ENCODE assay signal across 10 cellular contexts in genomic region chr2:172097557-172098131, GRCh38. TPM values are rescaled to one million over a fixed set of nuclear protein-coding genes. Genes with fewer than 3 reads are reported as not detected.
DNase-seq lines count a peak whose midpoint lies in the region; ATAC-seq and TF ChIP-seq lines count a peak whose summit lies in the region.
"Had no signal": no experiment of that assay in that cellular context is flagged by ENCODE, and none has a peak within 500 bp of the region (broad histone marks: within the 10 kb centered on the region; RNA-seq: fewer than 3 reads in every experiment).

No MANE protein-coding gene starts in this region.

- peaks cover 34% of the 10 kb centered on the region for H3K23me2 ChIP-seq in H9 (ENCODE audit: insufficient read length, low read depth, low read length, poor library complexity, severe bottlenecking)

- H3K36me3 ChIP-seq in SK-N-SH (replicated peaks in 1 of 2; ENCODE audit: control insufficient read depth in 1 of 2, insufficient read depth in 2 of 2, low read length in 1 of 2) (no peaks in the 10 kb centered on the region), esophagus muscularis mucosa (no peaks in the 10 kb centered on the region), prostate gland (no peaks in the 10 kb centered on the region)

- H3K4me1 Mint-ChIP-seq in H9 (peaks cover 36 to 55% of the 10 kb centered on the region in 2 experiments), nephron progenitor cell (peaks cover 66% of the 10 kb centered on the region)

- H4K20me1 ChIP-seq in SK-N-SH (ENCODE audit: insufficient read depth) = 0 out of 2 replicates have a peak, but pooled peaks cover 13% of the 10 kb centered on the region
- no peaks in the 10 kb centered on the region for H4K20me1 ChIP-seq in H9 (ENCODE audit: control insufficient read depth, insufficient read depth, insufficient read length)

- H3K4me3 Mint-ChIP-seq in H9 = peak overlapping the region in 1 of 2 experiments; percentile 76; a peak in 3 of 5 replicates
- peak overlapping the region; percentile 83 for H3K4me3 Mint-ChIP-seq in nephron progenitor cell

- no peak overlapping the region for H2BK15ac ChIP-seq in H9 (ENCODE audit: low read depth, low read length)

- CTCF ChIA-PET in SK-N-SH (lab: Yijun Ruan, JAX) = interaction anchor here (1.5 kb wide), 2 partner anchors 11 to 16 kb away, joined by 5 to 9 read pairs; partner anchors contain the start of gene DLX1

- H3K27me3 Mint-ChIP-seq in H9 (ENCODE audit: low read depth) (peaks cover 100% of the 10 kb centered on the region), nephron progenitor cell (ENCODE audit: low read depth, poor library complexity) (peaks cover 96% of the 10 kb centered on the region)

- no peak overlapping the region for H3K56ac ChIP-seq in H9 (ENCODE audit: insufficient read length, low read depth, low read length)

- no peak overlapping the region for H2BK120ac ChIP-seq in H9 (ENCODE audit: low read depth, low read length, poor library complexity, severe bottlenecking)

- WGBS in SK-N-SH (ENCODE audit: low lambda C conversion rate) = 56% methylated on average over 4 of the region's 9 CpGs
- WGBS in H9 (ENCODE audit: extremely low coverage, insufficient read length, low lambda C conversion rate) = no CpG with 5 or more reads among the region's 9 CpGs
- WGBS in esophagus muscularis mucosa = 38% methylated on average over 7 of the region's 9 CpGs
- 25% methylated on average over 9 of the region's 9 CpGs for WGBS in prostate gland

- H3K36me3 Mint-ChIP-seq in H9 (ENCODE audit: insufficient read depth in 1 of 3, low read depth in 3 of 3) (peaks cover 0 to 2% (median 1%) of the 10 kb centered on the region in 3 experiments; a peak in 3 of 7 replicates), nephron progenitor cell (ENCODE audit: low read depth) (no peaks in the 10 kb centered on the region)

- H3K27me3 ChIP-seq in SK-N-SH (ENCODE audit: insufficient read depth) (peaks cover 62% of the 10 kb centered on the region), H9 (ENCODE audit: insufficient read depth, low read length) (peaks cover 86% of the 10 kb centered on the region), esophagus muscularis mucosa (peaks cover 55 to 100% (median 100%) of the 10 kb centered on the region in 4 donors), prostate gland (replicated peaks; ENCODE audit: insufficient read depth) (peaks cover 70% of the 10 kb centered on the region)

- H4K5ac ChIP-seq in H9 (ENCODE audit: insufficient read length, low read depth, low read length) = no peak overlapping the region

- H3K4ac ChIP-seq in H9 (ENCODE audit: low read depth, low read length) = no peak overlapping the region

- H3K79me2 ChIP-seq in SK-N-SH (ENCODE audit: insufficient read depth) (no peaks in the 10 kb centered on the region), H9 (ENCODE audit: insufficient read depth, low read length) (no peaks in the 10 kb centered on the region)

- intact Hi-C loops in esophagus muscularis mucosa (cut with DNase I) (no loop called here), prostate gland (cut with DNase I) (no loop called here)

- H3K27ac Mint-ChIP-seq in H9 (no peak overlapping the region), nephron progenitor cell (no peak overlapping the region)

- H3K9me3 Mint-ChIP-seq in H9 (peaks cover 4 to 6% of the 10 kb centered on the region in 2 experiments; a peak in 3 of 5 replicates), nephron progenitor cell (no peaks in the 10 kb centered on the region)

- no peak overlapping the region for H2BK5ac ChIP-seq in H9 (ENCODE audit: insufficient read length, low read length)

- no peak for ATAC-seq in SK-N-SH treated with all-trans-retinoic acid at 6 μM for 48 hours

- no peaks in the 10 kb centered on the region for H3K9me2 ChIP-seq in SK-N-SH

- no peak for TF ChIP-seq RAD21 in SK-N-SH (IDR thresholded peaks at IDR 0.05; ENCODE audit: low read length)

- TF ChIP-seq EP300 in SK-N-SH (IDR thresholded peaks at IDR 0.05; ENCODE audit: borderline replicate concordance in 1 of 2, low read depth in 1 of 2, low read length in 1 of 2) (no peak), esophagus muscularis mucosa (IDR thresholded peaks at IDR 0.05) (no peak)

- H3K18ac ChIP-seq in H9 (ENCODE audit: insufficient read length, low read depth, low read length) = no peak overlapping the region

- H3K4me1 ChIP-seq in SK-N-SH (ENCODE audit: control insufficient read depth in 1 of 2, insufficient read depth in 2 of 2, low read depth in 1 of 2, low read length in 1 of 2) (peaks cover 22 to 32% of the 10 kb centered on the region in 2 experiments), H9 (ENCODE audit: insufficient read depth, low read length) (no peaks in the 10 kb centered on the region), esophagus muscularis mucosa (peaks cover 74 to 83% (median 81%) of the 10 kb centered on the region in 4 donors), prostate gland (replicated peaks) (peaks cover 17% of the 10 kb centered on the region)

- TF ChIP-seq CTCF in SK-N-SH (IDR thresholded peaks at IDR 0.05) = no peak
- no peak for TF ChIP-seq CTCF in H9 (conservative IDR thresholded peaks at IDR 0.05)
- no peak for TF ChIP-seq CTCF in VCaP (conservative IDR thresholded peaks at IDR 0.05)
- TF ChIP-seq CTCF in nephron progenitor cell (IDR thresholded peaks at IDR 0.05) = no peak
- TF ChIP-seq CTCF in esophagus muscularis mucosa (IDR thresholded peaks at IDR 0.05) = no peak
- no peak for TF ChIP-seq CTCF in prostate gland (IDR thresholded peaks at IDR 0.05)

- H3K4me2 ChIP-seq in SK-N-SH (peak overlapping the region; percentile 90), H9 (ENCODE audit: insufficient read depth, insufficient read length, low read length) (peak overlapping the region; percentile 89)

- peaks cover 24% of the 10 kb centered on the region for H3F3A ChIP-seq in SK-N-SH (replicated peaks; ENCODE audit: insufficient read depth)

- H3K4me3 ChIP-seq in SK-N-SH (ENCODE audit: low read depth in 2 of 2, low read length in 1 of 2) (no peak overlapping the region), esophagus muscularis mucosa (no peak overlapping the region), prostate gland (no peak overlapping the region)

- H3K9me3 ChIP-seq in SK-N-SH (no peaks in the 10 kb centered on the region), H9 (ENCODE audit: control insufficient read depth, low read depth, low read length) (no peaks in the 10 kb centered on the region), esophagus muscularis mucosa (no peaks in the 10 kb centered on the region), prostate gland (no peaks in the 10 kb centered on the region)

- H3T11ph ChIP-seq in H9 (ENCODE audit: low read length) = no peak overlapping the region

- POLR2A ChIA-PET in SK-N-SH (lab: Yijun Ruan, JAX) = no interaction called here

- no peak overlapping the region for H3K14ac ChIP-seq in H9 (ENCODE audit: insufficient read depth, low read length)

- no peaks in the 10 kb centered on the region for H3K79me1 ChIP-seq in H9 (ENCODE audit: insufficient read depth, low read depth, low read length, poor library complexity, severe bottlenecking)

- TF ChIP-seq POLR2A in esophagus muscularis mucosa (IDR thresholded peaks at IDR 0.05; ENCODE audit: low read depth) = no peak
- no peak for TF ChIP-seq POLR2A in prostate gland (IDR thresholded peaks at IDR 0.05)

- no peak overlapping the region for H4K91ac ChIP-seq in H9 (ENCODE audit: insufficient read length, low read depth, low read length)

- H2BK12ac ChIP-seq in H9 (ENCODE audit: insufficient read length, low read depth, low read length) = no peak overlapping the region

- H4K8ac ChIP-seq in H9 (replicated peaks; ENCODE audit: insufficient read length, low read depth, low read length) = no peak overlapping the region

- H3K9ac ChIP-seq in SK-N-SH = no peak overlapping the region
- no peak overlapping the region for H3K9ac ChIP-seq in H9 (ENCODE audit: extremely low read depth, insufficient read length, low read length)

- no peak overlapping the region for H2BK20ac ChIP-seq in H9 (ENCODE audit: low read depth, low read length, poor library complexity, severe bottlenecking)

- peak; percentile 53 for DNase-seq in SK-N-SH
- no peak for DNase-seq in H9
- DNase-seq in nephron progenitor cell = no peak
- DNase-seq in esophagus muscularis mucosa (ENCODE audit: extremely low spot score) = no peak
- no peak for DNase-seq in prostate gland (ENCODE audit: low spot score)
- DNase-seq in GM19240 (ENCODE audit: insufficient read length, low spot score) = no peak
- DNase-seq: effector CD8-positive, alpha-beta T cell; Kasumi-1 had no signal

- H2AFZ ChIP-seq in SK-N-SH (ENCODE audit: low read depth) (peak overlapping the region; percentile 64; the same call in 1 of the 2 replicates), H9 (ENCODE audit: low read length) (no peak overlapping the region)

- H3K23ac ChIP-seq in H9 (ENCODE audit: insufficient read length, low read depth, low read length) = no peak overlapping the region

- H3K27ac ChIP-seq in SK-N-SH (ENCODE audit: low read depth in 2 of 2, low read length in 1 of 2) (no peak overlapping the region), H9 (ENCODE audit: insufficient read length, low read depth, low read length) (no peak overlapping the region), VCaP (peak overlapping the region; percentile 89), esophagus muscularis mucosa (replicated peaks in 1 of 4) (no peak overlapping the region), prostate gland (no peak overlapping the region)

- H2AK5ac ChIP-seq in H9 (ENCODE audit: insufficient read length, low read length) = no peak overlapping the region

TF ChIP-seq in SK-N-SH, 30 proteins besides CTCF, POLR2A, EP300 and RAD21 (continues in another document):
- TF ChIP-seq FOXM1 (IDR thresholded peaks at IDR 0.05; ENCODE audit: low read depth) = no peak
- TF ChIP-seq RCOR1 (IDR thresholded peaks at IDR 0.05; ENCODE audit: low read length) = no peak
- no peak for TF ChIP-seq ELF1 (IDR thresholded peaks at IDR 0.05)
- TF ChIP-seq RFX5 (IDR thresholded peaks at IDR 0.05; ENCODE audit: low read length) = no peak
- TF ChIP-seq GATA2 (CRISPR knock-in tag; IDR thresholded peaks at IDR 0.05) = no peak

TF ChIP-seq in SK-N-SH treated with all-trans-retinoic acid at 6 μM for 48 hours, 23 proteins besides CTCF, POLR2A, EP300 and RAD21 (continues in another document):
- TF ChIP-seq ZNF8 (CRISPR knock-in tag; IDR thresholded peaks at IDR 0.05) = no peak
- no peak for TF ChIP-seq ZNF70 (CRISPR knock-in tag; IDR thresholded peaks at IDR 0.05)
- no peak for TF ChIP-seq ARNTL (CRISPR knock-in tag; IDR thresholded peaks at IDR 0.05; ENCODE audit: borderline replicate concordance, low read depth)

RNA-seq across cellular contexts. Expression of gene DLX2, which starts 5.1 kb away (rescaled TPM):
- polyA plus RNA-seq in SK-N-SH (2012; rRNA removed) = 0.02 TPM in 2 replicates
- polyA plus RNA-seq in SK-N-SH (2012; cell fraction: cytosol; rRNA removed) = 0.03 TPM in 2 replicates
- polyA plus RNA-seq in SK-N-SH (2012; cell fraction: nucleus; rRNA removed) = 0.13 and 0.15 TPM in 2 replicates
- total RNA-seq in H9 (2021) (0.42 TPM in 1 of 2 replicates, not detected in the other), esophagus muscularis mucosa (not detected), prostate gland (under 1 TPM in 1 of 2 donors, not detected in 1; 0.45 TPM)

RNA-seq across cellular contexts. Expression of gene DLX1, which starts 12.3 kb away (rescaled TPM):
- 0.07 and 0.13 TPM in 2 replicates for polyA plus RNA-seq in SK-N-SH (2012; rRNA removed)
- polyA plus RNA-seq in SK-N-SH (2012; cell fraction: cytosol; rRNA removed) = 0.09 and 0.12 TPM in 2 replicates
- 0.22 and 0.37 TPM in 2 replicates for polyA plus RNA-seq in SK-N-SH (2012; cell fraction: nucleus; rRNA removed)
- total RNA-seq in H9 (2021) = not detected in 2 replicates
- under 1 TPM in 3 of 4 donors, not detected in 1; 0.17 to 0.83 (median 0.23) TPM for total RNA-seq in esophagus muscularis mucosa
- total RNA-seq in prostate gland = 1 to 10 TPM in 1 of 2 donors, not detected in 1; 1.3 TPM
